11 cellular contexts compared by ENCODE assay signal in genomic region chr17:31787857-31788570, GRCh38.
DNase-seq lines count a peak whose midpoint lies in the region; ATAC-seq and TF ChIP-seq lines count a peak whose summit lies in the region.
"Had no signal": no experiment of that assay in that cellular context is flagged by ENCODE, and none has a peak within 500 bp of the region (broad histone marks: within the 10 kb centered on the region; RNA-seq: fewer than 3 reads in every experiment).

No MANE protein-coding gene starts in this region.

- H3K9ac ChIP-seq in mammary epithelial cell (ENCODE audit: insufficient read depth, low read length): no peak overlapping the region
- H3K9ac ChIP-seq: parathyroid adenoma had no signal

- H2AFZ ChIP-seq in mammary epithelial cell (ENCODE audit: low read depth, low read length): peak overlapping the region; percentile 89
- H2AFZ ChIP-seq: parathyroid adenoma had no signal

- H3K4me1 ChIP-seq in mammary epithelial cell (ENCODE audit: insufficient read depth, low read length) (peaks cover 19% of the 10 kb centered on the region), vagina (peaks cover 7% of the 10 kb centered on the region)
- H3K4me1 ChIP-seq: parathyroid adenoma had no signal

- no peak for TF ChIP-seq CTCF in mammary epithelial cell (conservative IDR thresholded peaks at IDR 0.05 in 1 of 2, IDR thresholded peaks at IDR 0.05 in 1 of 2; ENCODE audit: extremely low read depth in 1 of 2, insufficient read depth in 1 of 2, low read depth in 1 of 2, low read length in 2 of 2)
- TF ChIP-seq CTCF in vagina (IDR thresholded peaks at IDR 0.05): no peak

- H3K27ac ChIP-seq in mammary epithelial cell (ENCODE audit: insufficient read depth, low read depth, low read length): peak overlapping the region; percentile 86
- H3K27ac ChIP-seq in vagina: peak overlapping the region; percentile 10
- H3K27ac ChIP-seq: 22Rv1, parathyroid adenoma had no signal

- H3K4me2 ChIP-seq in mammary epithelial cell (ENCODE audit: insufficient read depth, low read depth, low read length): peak overlapping the region; percentile 64

- dilution Hi-C loops in mammary epithelial cell (cut with HindIII; ENCODE audit: low sequenced_read_pairs): no loop called here

- TF ChIP-seq POLR2A in vagina (IDR thresholded peaks at IDR 0.05): no peak
- no peak for TF ChIP-seq POLR2A in erythroblast (IDR thresholded peaks at IDR 0.05; ENCODE audit: low read length)

- in situ Hi-C loops in mammary epithelial cell (cut with MboI; ENCODE audit: low sequenced_read_pairs in 2 of 2): no loop called here

- H4K20me1 ChIP-seq in mammary epithelial cell (ENCODE audit: insufficient read depth, low read length): no peaks in the 10 kb centered on the region

- CTCF ChIA-PET in mammary epithelial cell (lab: Charles Lee; ENCODE audit: low non-redundant PET): interaction anchor here (0.6 kb wide), 1 partner anchor 598 kb away, joined by 8 read pairs; no protein-coding TSS in a partner anchor

- 27% methylated on average over 5 of the region's 7 CpGs for WGBS in mammary epithelial cell (ENCODE audit: low coverage, missing lambda C conversion rate)

- no peaks in the 10 kb centered on the region for H3K36me3 ChIP-seq in mammary epithelial cell (ENCODE audit: insufficient read depth, low read length)
- no peaks in the 10 kb centered on the region for H3K36me3 ChIP-seq in vagina

- DNase-seq in DMS 273 (lab: John Stamatoyannopoulos, UW; ENCODE audit: unreplicated experiment) (peak; percentile 55), DMS 273 treated with DMSO at 0.1 percent for 48 hours (lab: John Stamatoyannopoulos, UW) (no peak), mammary epithelial cell (peak; percentile 98), kidney glomerular epithelial cell (lab: John Stamatoyannopoulos, UW) (peak; percentile 92), vagina (ENCODE audit: extremely low spot score in 2 of 2) (peak in 1 of 2 donors; percentile 89), medulla oblongata (ENCODE audit: extremely low spot score) (no peak), erythroblast (lab: John Stamatoyannopoulos, UW) (no peak)
- DNase-seq: stimulated activated naive CD8-positive, alpha-beta T cell treated with anti-CD3 and anti-CD28 coated beads, Interleukin-15, amount 100 ng/mL, for 72 hours had no signal

- no peak overlapping the region for H3K4me3 ChIP-seq in mammary epithelial cell (replicated peaks in 1 of 3; ENCODE audit: insufficient read depth in 1 of 3, low read depth in 2 of 3, low read length in 3 of 3)
- no peak overlapping the region for H3K4me3 ChIP-seq in vagina

- ATAC-seq in GM21717 (IDR thresholded peaks at IDR 0.05; ENCODE audit: unreplicated experiment): no peak
- ATAC-seq: stimulated activated naive CD8-positive, alpha-beta T cell treated with anti-CD3 and anti-CD28 coated beads, Interleukin-15, amount 100 ng/mL, for 72 hours had no signal

- intact Hi-C loops in mammary epithelial cell (cut with micrococcal nuclease) (loop anchor here (1.0 kb wide), 1 partner anchor 229 kb away; no protein-coding TSS in a partner anchor), vagina (cut with DNase I) (no loop called here)

- no peaks in the 10 kb centered on the region for H3K79me2 ChIP-seq in mammary epithelial cell (ENCODE audit: insufficient read depth, low read length)
- H3K79me2 ChIP-seq: parathyroid adenoma had no signal

- H3K27me3 ChIP-seq in mammary epithelial cell (ENCODE audit: insufficient read depth, low read length) (no peaks in the 10 kb centered on the region), vagina (no peaks in the 10 kb centered on the region)

- H3K9me3 ChIP-seq in mammary epithelial cell (replicated peaks; ENCODE audit: insufficient read depth, low read length) (no peaks in the 10 kb centered on the region), vagina (no peaks in the 10 kb centered on the region)

- TSS peak; percentile 97 for BruUV-seq in mammary epithelial cell (replicated peaks; lab: Mats Ljungman, UMichigan)

Comparison
In these comparisons a context has a peak if more than half of its experiments do, and no peak if none do; other contexts are left out.
1. DNase-seq: peak in DMS 273 (single experiment), mammary epithelial cell (single experiment) and kidney glomerular epithelial cell (single experiment); none in DMS 273 treated with DMSO at 0.1 percent for 48 hours (single experiment), medulla oblongata (single experiment) and erythroblast (0 of 2).